ENCODE assay signal across 1 cellular context in the genomic region with DNA sequence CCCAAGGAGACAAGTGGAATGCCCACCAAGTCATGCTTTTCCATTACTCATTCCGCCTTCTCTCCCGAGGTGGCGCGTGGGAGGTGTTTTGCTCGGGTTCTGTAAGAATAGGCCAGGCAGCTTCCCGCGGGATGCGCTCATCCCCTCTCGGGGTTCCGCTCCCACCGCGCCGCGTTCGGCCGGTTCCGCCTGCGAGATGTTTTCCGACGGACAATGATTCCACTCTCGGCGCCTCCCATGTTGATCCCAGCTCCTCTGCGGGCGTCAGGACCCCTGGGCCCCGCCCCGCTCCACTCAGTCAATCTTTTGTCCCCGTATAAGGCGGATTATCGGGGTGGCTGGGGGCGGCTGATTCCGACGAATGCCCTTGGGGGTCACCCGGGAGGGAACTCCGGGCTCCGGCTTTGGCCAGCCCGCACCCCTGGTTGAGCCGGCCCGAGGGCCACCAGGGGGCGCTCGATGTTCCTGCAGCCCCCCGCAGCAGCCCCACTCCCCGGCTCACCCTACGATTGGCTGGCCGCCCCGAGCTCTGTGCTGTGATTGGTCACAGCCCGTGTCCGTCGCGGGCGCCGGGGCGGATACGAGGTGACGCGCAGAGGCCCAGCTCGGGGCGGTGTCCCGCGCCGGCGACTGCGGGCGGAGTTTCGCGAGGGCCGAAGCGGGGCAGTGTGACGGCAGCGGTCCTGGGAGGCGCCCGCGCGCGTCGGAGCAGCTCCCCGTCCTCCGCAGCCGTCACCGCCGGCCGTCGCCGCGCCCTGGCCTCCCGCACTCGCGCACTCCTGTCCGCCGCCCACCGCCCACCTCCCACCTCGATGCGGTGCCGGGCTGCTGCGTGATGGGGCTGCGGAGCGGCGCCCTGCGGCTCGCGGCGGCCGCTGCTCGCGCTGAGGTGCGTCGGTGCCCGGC.
A peak's percentile ranks its signal among the peaks of the same experiment; 100 is the strongest.
TF ChIP-seq lines count a peak whose summit lies in the region.

A gene with protein sequence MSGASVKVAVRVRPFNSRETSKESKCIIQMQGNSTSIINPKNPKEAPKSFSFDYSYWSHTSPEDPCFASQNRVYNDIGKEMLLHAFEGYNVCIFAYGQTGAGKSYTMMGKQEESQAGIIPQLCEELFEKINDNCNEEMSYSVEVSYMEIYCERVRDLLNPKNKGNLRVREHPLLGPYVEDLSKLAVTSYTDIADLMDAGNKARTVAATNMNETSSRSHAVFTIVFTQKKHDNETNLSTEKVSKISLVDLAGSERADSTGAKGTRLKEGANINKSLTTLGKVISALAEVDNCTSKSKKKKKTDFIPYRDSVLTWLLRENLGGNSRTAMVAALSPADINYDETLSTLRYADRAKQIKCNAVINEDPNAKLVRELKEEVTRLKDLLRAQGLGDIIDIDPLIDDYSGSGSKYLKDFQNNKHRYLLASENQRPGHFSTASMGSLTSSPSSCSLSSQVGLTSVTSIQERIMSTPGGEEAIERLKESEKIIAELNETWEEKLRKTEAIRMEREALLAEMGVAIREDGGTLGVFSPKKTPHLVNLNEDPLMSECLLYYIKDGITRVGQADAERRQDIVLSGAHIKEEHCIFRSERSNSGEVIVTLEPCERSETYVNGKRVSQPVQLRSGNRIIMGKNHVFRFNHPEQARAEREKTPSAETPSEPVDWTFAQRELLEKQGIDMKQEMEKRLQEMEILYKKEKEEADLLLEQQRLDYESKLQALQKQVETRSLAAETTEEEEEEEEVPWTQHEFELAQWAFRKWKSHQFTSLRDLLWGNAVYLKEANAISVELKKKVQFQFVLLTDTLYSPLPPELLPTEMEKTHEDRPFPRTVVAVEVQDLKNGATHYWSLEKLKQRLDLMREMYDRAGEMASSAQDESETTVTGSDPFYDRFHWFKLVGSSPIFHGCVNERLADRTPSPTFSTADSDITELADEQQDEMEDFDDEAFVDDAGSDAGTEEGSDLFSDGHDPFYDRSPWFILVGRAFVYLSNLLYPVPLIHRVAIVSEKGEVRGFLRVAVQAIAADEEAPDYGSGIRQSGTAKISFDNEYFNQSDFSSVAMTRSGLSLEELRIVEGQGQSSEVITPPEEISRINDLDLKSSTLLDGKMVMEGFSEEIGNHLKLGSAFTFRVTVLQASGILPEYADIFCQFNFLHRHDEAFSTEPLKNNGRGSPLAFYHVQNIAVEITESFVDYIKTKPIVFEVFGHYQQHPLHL (N-terminal part only) (plus strand): TSS at position 666 of the 906 bp plus-strand sequence. CDS start 21,759 bp downstream, outside the sequence.

TF ChIP-seq in HepG2, 621 proteins besides CTCF, POLR2A, EP300 and RAD21 (continued from another document and continues in another):
- TF ChIP-seq, protein P1, sequence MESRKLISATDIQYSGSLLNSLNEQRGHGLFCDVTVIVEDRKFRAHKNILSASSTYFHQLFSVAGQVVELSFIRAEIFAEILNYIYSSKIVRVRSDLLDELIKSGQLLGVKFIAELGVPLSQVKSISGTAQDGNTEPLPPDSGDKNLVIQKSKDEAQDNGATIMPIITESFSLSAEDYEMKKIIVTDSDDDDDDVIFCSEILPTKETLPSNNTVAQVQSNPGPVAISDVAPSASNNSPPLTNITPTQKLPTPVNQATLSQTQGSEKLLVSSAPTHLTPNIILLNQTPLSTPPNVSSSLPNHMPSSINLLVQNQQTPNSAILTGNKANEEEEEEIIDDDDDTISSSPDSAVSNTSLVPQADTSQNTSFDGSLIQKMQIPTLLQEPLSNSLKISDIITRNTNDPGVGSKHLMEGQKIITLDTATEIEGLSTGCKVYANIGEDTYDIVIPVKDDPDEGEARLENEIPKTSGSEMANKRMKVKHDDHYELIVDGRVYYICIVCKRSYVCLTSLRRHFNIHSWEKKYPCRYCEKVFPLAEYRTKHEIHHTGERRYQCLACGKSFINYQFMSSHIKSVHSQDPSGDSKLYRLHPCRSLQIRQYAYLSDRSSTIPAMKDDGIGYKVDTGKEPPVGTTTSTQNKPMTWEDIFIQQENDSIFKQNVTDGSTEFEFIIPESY (CRISPR knock-in tag; IDR thresholded peaks at IDR 0.05), result peak; percentile 41; the same call in 1 of the 2 replicates
- 0 out of 2 replicates have a peak, but pooled peaks have one; percentile 13 for TF ChIP-seq RARG (CRISPR knock-in tag; IDR thresholded peaks at IDR 0.05; ENCODE audit: low read depth)
- no peak for TF ChIP-seq SOX6 (IDR thresholded peaks at IDR 0.05)
- TF ChIP-seq SOX6 (CRISPR knock-in tag; IDR thresholded peaks at IDR 0.05), result peak; percentile 77
- no peak for TF ChIP-seq GTF3A (CRISPR knock-in tag; conservative IDR thresholded peaks at IDR 0.05)
- TF ChIP-seq MEIS2 (CRISPR knock-in tag; IDR thresholded peaks at IDR 0.05), result peak; percentile 64; the same call in 1 of the 2 replicates
- peak; percentile 59; the same call in 1 of the 2 replicates for TF ChIP-seq IRX3 (CRISPR knock-in tag; IDR thresholded peaks at IDR 0.05; ENCODE audit: borderline replicate concordance, low read depth)
- TF ChIP-seq SALL2 (CRISPR knock-in tag; IDR thresholded peaks at IDR 0.05), result peak; percentile 91
- peak; percentile 89 for TF ChIP-seq KDM2A (CRISPR knock-in tag; IDR thresholded peaks at IDR 0.05; ENCODE audit: borderline replicate concordance, low read depth)
- TF ChIP-seq RAD51 (IDR thresholded peaks at IDR 0.05; ENCODE audit: borderline replicate concordance), result no peak
- TF ChIP-seq, protein P2, sequence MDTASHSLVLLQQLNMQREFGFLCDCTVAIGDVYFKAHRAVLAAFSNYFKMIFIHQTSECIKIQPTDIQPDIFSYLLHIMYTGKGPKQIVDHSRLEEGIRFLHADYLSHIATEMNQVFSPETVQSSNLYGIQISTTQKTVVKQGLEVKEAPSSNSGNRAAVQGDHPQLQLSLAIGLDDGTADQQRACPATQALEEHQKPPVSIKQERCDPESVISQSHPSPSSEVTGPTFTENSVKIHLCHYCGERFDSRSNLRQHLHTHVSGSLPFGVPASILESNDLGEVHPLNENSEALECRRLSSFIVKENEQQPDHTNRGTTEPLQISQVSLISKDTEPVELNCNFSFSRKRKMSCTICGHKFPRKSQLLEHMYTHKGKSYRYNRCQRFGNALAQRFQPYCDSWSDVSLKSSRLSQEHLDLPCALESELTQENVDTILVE (CRISPR knock-in tag; IDR thresholded peaks at IDR 0.05), result peak; percentile 39; the same call in 1 of the 2 replicates
- TF ChIP-seq ETV5 (CRISPR knock-in tag; IDR thresholded peaks at IDR 0.05; ENCODE audit: borderline replicate concordance), result peak; percentile 51; the same call in 1 of the 2 replicates
- no peak for TF ChIP-seq SCMH1 (CRISPR knock-in tag; IDR thresholded peaks at IDR 0.05; ENCODE audit: borderline replicate concordance)
- peak; percentile 73 for TF ChIP-seq ZNF772 (CRISPR knock-in tag; IDR thresholded peaks at IDR 0.05)
- peak; percentile 70; the same call in 1 of the 2 replicates for TF ChIP-seq GATAD1 (CRISPR knock-in tag; IDR thresholded peaks at IDR 0.05)
- TF ChIP-seq, protein P3, sequence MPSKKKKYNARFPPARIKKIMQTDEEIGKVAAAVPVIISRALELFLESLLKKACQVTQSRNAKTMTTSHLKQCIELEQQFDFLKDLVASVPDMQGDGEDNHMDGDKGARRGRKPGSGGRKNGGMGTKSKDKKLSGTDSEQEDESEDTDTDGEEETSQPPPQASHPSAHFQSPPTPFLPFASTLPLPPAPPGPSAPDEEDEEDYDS (CRISPR knock-in tag; IDR thresholded peaks at IDR 0.05), result peak; percentile 70
- peak; percentile 99 for TF ChIP-seq SP2 (CRISPR knock-in tag; IDR thresholded peaks at IDR 0.05)
- TF ChIP-seq RFX5 (IDR thresholded peaks at IDR 0.05; ENCODE audit: low read depth, low read length), result peak; percentile 49
- 0 out of 2 replicates have a peak, but pooled peaks have one; percentile 73 for TF ChIP-seq NFATC3 (CRISPR knock-in tag; IDR thresholded peaks at IDR 0.05)
- peak; percentile 84 for TF ChIP-seq SRSF1 (optimal IDR thresholded peaks at IDR 0.05; ENCODE audit: low read depth, low read length)
- TF ChIP-seq RFXAP (CRISPR knock-in tag; IDR thresholded peaks at IDR 0.05; ENCODE audit: borderline replicate concordance), result peak; percentile 56; the same call in 1 of the 2 replicates
- peak; percentile 81 for TF ChIP-seq MTA1 (CRISPR knock-in tag; IDR thresholded peaks at IDR 0.05; ENCODE audit: borderline replicate concordance)
- peak; percentile 51 for TF ChIP-seq AGO2 (optimal IDR thresholded peaks at IDR 0.05; ENCODE audit: low read depth, low read length)
- TF ChIP-seq ADNP (CRISPR knock-in tag; IDR thresholded peaks at IDR 0.05), result no peak
- TF ChIP-seq SMAD1 (CRISPR knock-in tag; IDR thresholded peaks at IDR 0.05; ENCODE audit: borderline replicate concordance, low read depth), result peak; percentile 57; the same call in 1 of the 2 replicates
- TF ChIP-seq, protein P4, sequence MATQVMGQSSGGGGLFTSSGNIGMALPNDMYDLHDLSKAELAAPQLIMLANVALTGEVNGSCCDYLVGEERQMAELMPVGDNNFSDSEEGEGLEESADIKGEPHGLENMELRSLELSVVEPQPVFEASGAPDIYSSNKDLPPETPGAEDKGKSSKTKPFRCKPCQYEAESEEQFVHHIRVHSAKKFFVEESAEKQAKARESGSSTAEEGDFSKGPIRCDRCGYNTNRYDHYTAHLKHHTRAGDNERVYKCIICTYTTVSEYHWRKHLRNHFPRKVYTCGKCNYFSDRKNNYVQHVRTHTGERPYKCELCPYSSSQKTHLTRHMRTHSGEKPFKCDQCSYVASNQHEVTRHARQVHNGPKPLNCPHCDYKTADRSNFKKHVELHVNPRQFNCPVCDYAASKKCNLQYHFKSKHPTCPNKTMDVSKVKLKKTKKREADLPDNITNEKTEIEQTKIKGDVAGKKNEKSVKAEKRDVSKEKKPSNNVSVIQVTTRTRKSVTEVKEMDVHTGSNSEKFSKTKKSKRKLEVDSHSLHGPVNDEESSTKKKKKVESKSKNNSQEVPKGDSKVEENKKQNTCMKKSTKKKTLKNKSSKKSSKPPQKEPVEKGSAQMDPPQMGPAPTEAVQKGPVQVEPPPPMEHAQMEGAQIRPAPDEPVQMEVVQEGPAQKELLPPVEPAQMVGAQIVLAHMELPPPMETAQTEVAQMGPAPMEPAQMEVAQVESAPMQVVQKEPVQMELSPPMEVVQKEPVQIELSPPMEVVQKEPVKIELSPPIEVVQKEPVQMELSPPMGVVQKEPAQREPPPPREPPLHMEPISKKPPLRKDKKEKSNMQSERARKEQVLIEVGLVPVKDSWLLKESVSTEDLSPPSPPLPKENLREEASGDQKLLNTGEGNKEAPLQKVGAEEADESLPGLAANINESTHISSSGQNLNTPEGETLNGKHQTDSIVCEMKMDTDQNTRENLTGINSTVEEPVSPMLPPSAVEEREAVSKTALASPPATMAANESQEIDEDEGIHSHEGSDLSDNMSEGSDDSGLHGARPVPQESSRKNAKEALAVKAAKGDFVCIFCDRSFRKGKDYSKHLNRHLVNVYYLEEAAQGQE (IDR thresholded peaks at IDR 0.05; ENCODE audit: borderline replicate concordance in 1 of 2, low read depth in 1 of 2, low read length in 2 of 2), result 0 out of 4 replicates have a peak, but pooled peaks of 1 of the 2 experiments have one; percentile 23
- TF ChIP-seq RBAK (CRISPR knock-in tag; IDR thresholded peaks at IDR 0.05), result no peak
- peak; percentile 86 for TF ChIP-seq HOXA3 (CRISPR knock-in tag; IDR thresholded peaks at IDR 0.05)
- TF ChIP-seq, protein P5, sequence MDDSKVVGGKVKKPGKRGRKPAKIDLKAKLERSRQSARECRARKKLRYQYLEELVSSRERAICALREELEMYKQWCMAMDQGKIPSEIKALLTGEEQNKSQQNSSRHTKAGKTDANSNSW (CRISPR knock-in tag; IDR thresholded peaks at IDR 0.05; ENCODE audit: borderline replicate concordance), result no peak
- TF ChIP-seq, protein P6, sequence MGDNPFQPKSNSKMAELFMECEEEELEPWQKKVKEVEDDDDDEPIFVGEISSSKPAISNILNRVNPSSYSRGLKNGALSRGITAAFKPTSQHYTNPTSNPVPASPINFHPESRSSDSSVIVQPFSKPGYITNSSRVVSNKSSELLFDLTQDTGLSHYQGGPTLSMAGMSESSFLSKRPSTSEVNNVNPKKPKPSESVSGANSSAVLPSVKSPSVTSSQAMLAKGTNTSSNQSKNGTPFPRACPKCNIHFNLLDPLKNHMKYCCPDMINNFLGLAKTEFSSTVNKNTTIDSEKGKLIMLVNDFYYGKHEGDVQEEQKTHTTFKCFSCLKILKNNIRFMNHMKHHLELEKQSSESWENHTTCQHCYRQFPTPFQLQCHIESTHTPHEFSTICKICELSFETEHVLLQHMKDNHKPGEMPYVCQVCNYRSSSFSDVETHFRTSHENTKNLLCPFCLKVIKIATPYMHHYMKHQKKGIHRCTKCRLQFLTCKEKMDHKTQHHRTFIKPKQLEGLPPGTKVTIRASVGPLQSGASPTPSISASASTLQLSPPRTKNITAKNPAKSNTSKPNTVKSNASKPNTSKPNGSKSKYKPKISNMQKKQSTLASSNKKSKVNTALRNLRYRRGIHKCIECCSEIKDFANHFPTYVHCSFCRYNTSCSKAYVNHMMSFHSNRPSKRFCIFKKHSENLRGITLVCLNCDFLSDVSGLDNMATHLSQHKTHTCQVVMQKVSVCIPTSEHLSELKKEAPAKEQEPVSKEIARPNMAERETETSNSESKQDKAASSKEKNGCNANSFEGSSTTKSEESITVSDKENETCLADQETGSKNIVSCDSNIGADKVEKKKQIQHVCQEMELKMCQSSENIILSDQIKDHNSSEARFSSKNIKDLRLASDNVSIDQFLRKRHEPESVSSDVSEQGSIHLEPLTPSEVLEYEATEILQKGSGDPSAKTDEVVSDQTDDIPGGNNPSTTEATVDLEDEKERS (CRISPR knock-in tag; IDR thresholded peaks at IDR 0.05), result peak; percentile 72; the same call in 1 of the 2 replicates
- peak; percentile 64; the same call in 1 of the 2 replicates for TF ChIP-seq ZNF605 (CRISPR knock-in tag; IDR thresholded peaks at IDR 0.05)
- peak; percentile 75; the same call in 1 of the 2 replicates for TF ChIP-seq SALL1 (CRISPR knock-in tag; IDR thresholded peaks at IDR 0.05)
- peak; percentile 89 for TF ChIP-seq GABPB1 (CRISPR knock-in tag; IDR thresholded peaks at IDR 0.05)
- TF ChIP-seq ZNF749 (CRISPR knock-in tag; IDR thresholded peaks at IDR 0.05; ENCODE audit: borderline replicate concordance), result peak; percentile 70; the same call in 1 of the 2 replicates
- TF ChIP-seq, protein P7, sequence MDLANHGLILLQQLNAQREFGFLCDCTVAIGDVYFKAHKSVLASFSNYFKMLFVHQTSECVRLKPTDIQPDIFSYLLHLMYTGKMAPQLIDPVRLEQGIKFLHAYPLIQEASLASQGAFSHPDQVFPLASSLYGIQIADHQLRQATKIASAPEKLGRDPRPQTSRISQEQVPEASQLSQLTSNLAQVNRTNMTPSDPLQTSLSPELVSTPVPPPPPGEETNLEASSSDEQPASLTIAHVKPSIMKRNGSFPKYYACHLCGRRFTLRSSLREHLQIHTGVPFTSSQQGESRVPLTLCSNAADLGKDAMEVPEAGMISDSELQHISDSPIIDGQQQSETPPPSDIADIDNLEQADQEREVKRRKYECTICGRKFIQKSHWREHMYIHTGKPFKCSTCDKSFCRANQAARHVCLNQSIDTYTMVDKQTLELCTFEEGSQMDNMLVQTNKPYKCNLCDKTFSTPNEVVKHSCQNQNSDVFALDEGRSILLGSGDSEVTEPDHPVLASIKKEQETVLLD (CRISPR knock-in tag; IDR thresholded peaks at IDR 0.05; ENCODE audit: low read depth), result peak; percentile 45; the same call in 1 of the 2 replicates
